Comparison of ENCODE assay signal across 8 cellular contexts in the genomic region with DNA sequence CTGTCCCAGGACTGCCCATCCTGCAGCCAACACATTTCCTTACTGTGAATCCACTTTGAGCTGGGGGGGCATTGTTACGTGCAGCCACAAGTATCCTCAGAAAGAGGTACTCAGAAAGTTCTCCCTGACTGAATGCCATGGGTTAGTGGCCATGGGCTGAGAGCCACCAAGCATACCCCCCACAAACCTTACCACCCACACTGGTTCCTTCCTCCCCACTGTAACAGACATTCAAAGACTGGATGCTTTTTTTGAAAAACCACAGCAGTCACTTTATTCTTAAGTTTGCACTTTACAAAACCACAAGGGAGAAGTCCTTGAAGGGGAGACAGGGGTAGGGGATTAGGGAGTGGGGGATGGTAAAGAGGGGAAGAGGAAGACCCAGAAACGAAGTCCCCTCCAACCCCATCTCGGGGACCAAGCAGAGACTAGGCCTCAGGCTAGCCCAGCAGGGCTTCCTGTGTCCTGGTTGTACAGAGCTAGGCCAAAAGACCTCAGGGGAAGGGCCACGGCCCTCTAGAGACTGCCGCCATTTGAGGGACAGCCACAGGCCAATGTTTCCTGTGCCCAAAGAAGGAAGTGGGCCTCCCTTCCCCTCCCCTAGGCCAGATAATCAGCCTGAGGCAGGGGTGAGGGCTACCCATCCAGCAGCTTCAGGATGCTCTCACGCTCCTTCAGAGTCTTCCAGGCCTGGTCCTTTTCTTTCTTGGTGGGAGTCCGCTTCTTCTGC. TPM values are rescaled to one million over a fixed set of nuclear protein-coding genes. Genes with fewer than 3 reads are reported as not detected.
A peak's percentile ranks its signal among the peaks of the same experiment; 100 is the strongest.
DNase-seq lines count a peak whose midpoint lies in the region; ATAC-seq and TF ChIP-seq lines count a peak whose summit lies in the region.

No MANE protein-coding gene starts in this region.

- CTCF ChIA-PET in activated CD4-positive, alpha-beta memory T cell treated with anti-CD3 and anti-CD28 coated beads for 36 hours (lab: Charles Lee), result interaction anchor here (0.6 to 1.2 kb wide), 3 partner anchors 10 to 153 kb away, joined by 3 to 6 read pairs (median 3); no protein-coding TSS in a partner anchor

- POLR2A ChIA-PET in activated CD4-positive, alpha-beta memory T cell treated with anti-CD3 and anti-CD28 coated beads for 36 hours (lab: Charles Lee), result interaction anchor here (0.8 to 2.9 kb wide), 6 partner anchors 10 to 166 kb away, joined by 3 to 15 read pairs (median 6); a partner anchor contains a TSS

- H3K27me3 Mint-ChIP-seq in activated CD4-positive, alpha-beta memory T cell treated with anti-CD3 and anti-CD28 coated beads for 36 hours, result no peaks in the 10 kb centered on the region

- H3K9me3 ChIP-seq in right lobe of liver, result no peaks in the 10 kb centered on the region
- no peaks in the 10 kb centered on the region for H3K9me3 ChIP-seq in prostate gland

- peaks cover 62% of the 10 kb centered on the region for H3K4me1 Mint-ChIP-seq in activated CD4-positive, alpha-beta memory T cell treated with anti-CD3 and anti-CD28 coated beads for 36 hours (ENCODE audit: low read depth)

- H3K9me3 Mint-ChIP-seq in activated CD4-positive, alpha-beta memory T cell treated with anti-CD3 and anti-CD28 coated beads for 36 hours, result no peaks in the 10 kb centered on the region

- TF ChIP-seq POLR2A in right lobe of liver (IDR thresholded peaks at IDR 0.05) (no peak), prostate gland (IDR thresholded peaks at IDR 0.05) (no peak)

- peak overlapping the region; percentile 93 for H3K27ac Mint-ChIP-seq in activated CD4-positive, alpha-beta memory T cell treated with anti-CD3 and anti-CD28 coated beads for 36 hours

- TF ChIP-seq CTCF in right lobe of liver (IDR thresholded peaks at IDR 0.05) (no peak), prostate gland (IDR thresholded peaks at IDR 0.05) (no peak)

- peak overlapping the region; percentile 39 for H3K4me3 Mint-ChIP-seq in activated CD4-positive, alpha-beta memory T cell treated with anti-CD3 and anti-CD28 coated beads for 36 hours

- peak overlapping the region in 2 of 3 donors; percentile 20 to 23 for H3K4me3 ChIP-seq in right lobe of liver
- no peak overlapping the region for H3K4me3 ChIP-seq in prostate gland

- H3K27ac ChIP-seq in right lobe of liver, result peak overlapping the region; percentile 59 to 83 (median 82)
- no peak overlapping the region for H3K27ac ChIP-seq in prostate gland

- H3K4me1 ChIP-seq in right lobe of liver (peaks cover 0 to 24% (median 17%) of the 10 kb centered on the region in 4 donors), prostate gland (replicated peaks) (no peaks in the 10 kb centered on the region)

- WGBS in right lobe of liver (ENCODE audit: insufficient coverage, low coverage, low lambda C conversion rate, missing lambda C conversion rate), result 73% methylated on average over 5 of the region's 7 CpGs
- 73% methylated on average over 7 of the region's 7 CpGs for WGBS in prostate gland

- H3K27me3 ChIP-seq in right lobe of liver (no peaks in the 10 kb centered on the region), prostate gland (replicated peaks; ENCODE audit: insufficient read depth) (no peaks in the 10 kb centered on the region)

- peaks cover 38% of the 10 kb centered on the region for H3K36me3 Mint-ChIP-seq in activated CD4-positive, alpha-beta memory T cell treated with anti-CD3 and anti-CD28 coated beads for 36 hours

- H3K36me3 ChIP-seq in right lobe of liver (peaks cover 0 to 26% (median 14%) of the 10 kb centered on the region in 4 donors), prostate gland (peaks cover 4% of the 10 kb centered on the region in 2 donors)

- intact Hi-C loops in activated CD4-positive, alpha-beta memory T cell treated with anti-CD3 and anti-CD28 coated beads for 36 hours (cut with micrococcal nuclease), result loop anchor here (2.0 kb wide), 1 partner anchor 383 kb away; a partner anchor contains a TSS
- intact Hi-C loops in right lobe of liver (cut with DNase I), result no loop called here
- intact Hi-C loops in prostate gland (cut with DNase I), result no loop called here

- DNase-seq in activated gamma-delta T cell treated with Interleukin-2 at 50 U/mL for 16 hours (peak; percentile 19), activated gamma-delta T cell (lab: John Stamatoyannopoulos, UW) (no peak), right lobe of liver (no peak), prostate gland (ENCODE audit: low spot score) (no peak), H4 (ENCODE audit: low spot score) (no peak)
- peak; percentile 62 for DNase-seq in activated CD4-positive, alpha-beta memory T cell treated with anti-CD3 and anti-CD28 coated beads for 36 hours

- peak; percentile 51 for ATAC-seq in HG03378 (IDR thresholded peaks at IDR 0.05; ENCODE audit: unreplicated experiment)
- ATAC-seq in right lobe of liver, result peak; percentile 37 to 60 (median 46)
- no peak for ATAC-seq in GM18517 (IDR thresholded peaks at IDR 0.05; ENCODE audit: unreplicated experiment)

RNA-seq across cellular contexts. Expression of a gene that starts 10.1 kb away (rescaled TPM):
- 10 to 100 TPM; 48.2 to 51.9 TPM for total RNA-seq in activated CD4-positive, alpha-beta memory T cell treated with anti-CD3 and anti-CD28 coated beads for 36 hours
- total RNA-seq in right lobe of liver (10 to 100 TPM; 10.8 to 33.4 (median 24.5) TPM), prostate gland (100 to 1,000 TPM in 1 of 2 donors, 10 to 100 TPM in 1; 74.4 to 167 TPM)
- total RNA-seq in H4 (2014; rRNA removed; shearing (Covaris generic)), result 4.9 and 16.6 TPM in 2 replicates

RNA-seq across cellular contexts. Expression of a gene that starts 12.4 kb away (rescaled TPM):
- 10 to 100 TPM; 86.9 to 92.1 TPM for total RNA-seq in activated CD4-positive, alpha-beta memory T cell treated with anti-CD3 and anti-CD28 coated beads for 36 hours
- total RNA-seq in right lobe of liver (10 to 100 TPM; 24.6 to 43.8 (median 28.1) TPM), prostate gland (100 to 1,000 TPM; 130 to 131 TPM)
- 81.5 and 95.9 TPM in 2 replicates for total RNA-seq in H4 (2014; rRNA removed; shearing (Covaris generic))

RNA-seq across cellular contexts. Expression of a gene that starts 13.0 kb away (rescaled TPM):
- total RNA-seq in activated CD4-positive, alpha-beta memory T cell treated with anti-CD3 and anti-CD28 coated beads for 36 hours, result 100 to 1,000 TPM; 237 to 240 TPM
- total RNA-seq in right lobe of liver, result 10 to 100 TPM; 42.0 to 80.3 (median 57.3) TPM
- 100 to 1,000 TPM; 121 to 152 TPM for total RNA-seq in prostate gland
- total RNA-seq in H4 (2014; rRNA removed; shearing (Covaris generic)), result 227 and 296 TPM in 2 replicates

RNA-seq across cellular contexts. Expression of a gene that starts 30.1 kb away (rescaled TPM):
- 10 to 100 TPM; 35.7 to 36.5 TPM for total RNA-seq in activated CD4-positive, alpha-beta memory T cell treated with anti-CD3 and anti-CD28 coated beads for 36 hours
- total RNA-seq in right lobe of liver, result 10 to 100 TPM; 12.3 to 27.8 (median 15.7) TPM
- 10 to 100 TPM; 22.6 to 38.2 TPM for total RNA-seq in prostate gland
- 12.9 and 13.0 TPM in 2 replicates for total RNA-seq in H4 (2014; rRNA removed; shearing (Covaris generic))

RNA-seq across cellular contexts. Expression of a gene that starts 30.2 kb away (rescaled TPM):
- total RNA-seq in activated CD4-positive, alpha-beta memory T cell treated with anti-CD3 and anti-CD28 coated beads for 36 hours, result 10 to 100 TPM; 49.6 to 49.7 TPM
- total RNA-seq in right lobe of liver (10 to 100 TPM in 3 of 6 experiments, 1 to 10 TPM in 3; 4.5 to 11.0 (median 8.6) TPM), prostate gland (10 to 100 TPM; 40.7 to 69.0 TPM)
- total RNA-seq in H4 (2014; rRNA removed; shearing (Covaris generic)), result 4.4 and 5.4 TPM in 2 replicates

Comparison
In these comparisons a context has a peak if more than half of its experiments do, and no peak if none do; other contexts are left out.
1. DNase-seq: peak in activated gamma-delta T cell treated with Interleukin-2 at 50 U/mL for 16 hours (single experiment) and activated CD4-positive, alpha-beta memory T cell treated with anti-CD3 and anti-CD28 coated beads for 36 hours (single experiment); none in activated gamma-delta T cell (single experiment), right lobe of liver (0 of 3), prostate gland (single experiment) and H4 (single experiment).
2. H3K27ac ChIP-seq: peak in right lobe of liver (3 of 3); none in prostate gland (0 of 2).
3. H3K4me3 ChIP-seq: peak in right lobe of liver (2 of 3); none in prostate gland (0 of 2).